In genomic region chr7:131945313-131945831, GRCh38 we compare ENCODE assay signal across 8 cellular contexts.
DNase-seq lines count a peak whose midpoint lies in the region; FAIRE-seq and TF ChIP-seq lines count a peak whose summit lies in the region.

No MANE protein-coding gene starts in this region.

- no peaks in the 10 kb centered on the region for H3K36me3 Mint-ChIP-seq in endothelial cell (ENCODE audit: low read depth, unreplicated experiment)

- peak overlapping the region; percentile 20; the same call in 1 of the 2 replicates for H2AFZ ChIP-seq in SK-N-SH (ENCODE audit: low read depth)

- POLR2A ChIA-PET in SK-N-SH (lab: Yijun Ruan, JAX) = interaction anchor here (1.2 kb wide), 1 partner anchor 633 kb away, joined by 4 read pairs; no protein-coding TSS in a partner anchor

- H3K27me3 ChIP-seq in SK-N-SH (ENCODE audit: insufficient read depth) (no peaks in the 10 kb centered on the region), tibial artery (peaks cover 0 to 33% of the 10 kb centered on the region in 2 donors)

- H4K20me1 ChIP-seq in SK-N-SH (ENCODE audit: insufficient read depth) = no peaks in the 10 kb centered on the region; the same call in 1 of the 2 replicates

- H3K36me3 ChIP-seq in SK-N-SH (replicated peaks in 1 of 2; ENCODE audit: control insufficient read depth in 1 of 2, insufficient read depth in 2 of 2, low read length in 1 of 2) (peaks cover 0 to 31% of the 10 kb centered on the region in 2 experiments), tibial artery (no peaks in the 10 kb centered on the region)

- in situ Hi-C loops in KBM-7 (cut with MboI; ENCODE audit: low pct_unique_long_range_greater_than_20kb, low sequenced_read_pairs) = no loop called here

- peak overlapping the region; percentile 47; the same call in 1 of the 2 replicates for H3K4me2 ChIP-seq in SK-N-SH

- TF ChIP-seq CTCF in SK-N-SH (IDR thresholded peaks at IDR 0.05) (peak; percentile 97), endothelial cell (IDR thresholded peaks at IDR 0.05; ENCODE audit: unreplicated experiment) (peak; percentile 81), tibial artery (IDR thresholded peaks at IDR 0.05) (peak; percentile 82 to 96)

- no peaks in the 10 kb centered on the region for H3K9me3 ChIP-seq in SK-N-SH
- H3K9me3 ChIP-seq in tibial artery = no peaks in the 10 kb centered on the region

- no peaks in the 10 kb centered on the region for H3K9me3 Mint-ChIP-seq in endothelial cell (ENCODE audit: unreplicated experiment)

- CTCF ChIA-PET in SK-N-SH (lab: Yijun Ruan, JAX) = interaction anchor here (0.6 to 9.2 kb wide), 149 partner anchors 10 to 1610 kb away, joined by 3 to 136 read pairs (median 4); partner anchors contain the start of gene PLXNA4

- H3K79me2 ChIP-seq in SK-N-SH (ENCODE audit: insufficient read depth) = no peaks in the 10 kb centered on the region

- H3F3A ChIP-seq in SK-N-SH (replicated peaks; ENCODE audit: insufficient read depth) = peaks cover 23% of the 10 kb centered on the region

- peak; percentile 95 for TF ChIP-seq RAD21 in SK-N-SH (IDR thresholded peaks at IDR 0.05; ENCODE audit: low read length)

- FAIRE-seq in GM12891 (lab: Jason Lieb, UNC) = no peak

- no peaks in the 10 kb centered on the region for H3K9me2 ChIP-seq in SK-N-SH

- TF ChIP-seq EP300 in SK-N-SH (IDR thresholded peaks at IDR 0.05; ENCODE audit: borderline replicate concordance in 1 of 2, low read depth in 1 of 2, low read length in 1 of 2) = no peak; a peak in 1 of 4 replicates

- H3K27me3 Mint-ChIP-seq in endothelial cell (ENCODE audit: unreplicated experiment) = peaks cover 1% of the 10 kb centered on the region

- H3K4me1 Mint-ChIP-seq in endothelial cell (ENCODE audit: unreplicated experiment) = no peaks in the 10 kb centered on the region

- H3K4me3 Mint-ChIP-seq in endothelial cell (ENCODE audit: unreplicated experiment) = no peak overlapping the region

- DNase-seq in AML-193 (lab: John Stamatoyannopoulos, UW) (peak; percentile 1), GM12891 (ENCODE audit: insufficient read length, low spot score) (peak; percentile 74), KBM-7 (peak; percentile 64), SK-N-SH (peak; percentile 93), endothelial cell (ENCODE audit: low spot score) (peak; percentile 82), mucosa of gallbladder (ENCODE audit: low spot score) (peak; percentile 31), tibial artery (peak in 1 of 2 donors; percentile 52), epidermal melanocyte (ENCODE audit: insufficient read length, low spot score) (no peak)

- H3K4me1 ChIP-seq in SK-N-SH (ENCODE audit: control insufficient read depth in 1 of 2, insufficient read depth in 2 of 2, low read depth in 1 of 2, low read length in 1 of 2) (peaks cover 13 to 30% of the 10 kb centered on the region in 2 experiments; a peak in 3 of 4 replicates), tibial artery (peaks cover 0 to 36% (median 25%) of the 10 kb centered on the region in 4 donors)

- intact Hi-C loops in tibial artery (cut with DNase I; ENCODE audit: low total_unique reads) = loop anchor here (10.0 kb wide), 2 partner anchors 209 to 639 kb away; no protein-coding TSS in a partner anchor

- H3K27ac Mint-ChIP-seq in endothelial cell (ENCODE audit: unreplicated experiment) = no peak overlapping the region

- 31% methylated on average over 24 of the region's 38 CpGs for WGBS in SK-N-SH (ENCODE audit: low lambda C conversion rate)

- H3K27ac ChIP-seq in SK-N-SH (ENCODE audit: low read depth in 2 of 2, low read length in 1 of 2) (peak overlapping the region in 1 of 2 experiments; percentile 31; a peak in 1 of 4 replicates), tibial artery (no peak overlapping the region)

- H3K4me3 ChIP-seq in SK-N-SH (ENCODE audit: low read depth in 2 of 2, low read length in 1 of 2) = peak overlapping the region; percentile 23 to 37
- H3K4me3 ChIP-seq in tibial artery = peak overlapping the region; percentile 21 to 44

- no peak for TF ChIP-seq POLR2A in GM12891 (IDR thresholded peaks at IDR 0.05; ENCODE audit: low read depth, low read length)

- peak overlapping the region; percentile 43 for H3K9ac ChIP-seq in SK-N-SH

TF ChIP-seq in GM12891, 5 proteins besides CTCF, POLR2A, EP300 and RAD21:
- no peak for TF ChIP-seq PAX5 (IDR thresholded peaks at IDR 0.05; ENCODE audit: insufficient read depth, low read length, severe bottlenecking)
- TF ChIP-seq SPI1 (IDR thresholded peaks at IDR 0.05; ENCODE audit: low read depth, low read length) = no peak
- TF ChIP-seq POU2F2 (IDR thresholded peaks at IDR 0.05; ENCODE audit: low read depth, low read length) = no peak
- TF ChIP-seq POLR2AphosphoS5 (IDR thresholded peaks at IDR 0.05; ENCODE audit: low read depth, low read length) = no peak
- no peak for TF ChIP-seq TAF1 (IDR thresholded peaks at IDR 0.05; ENCODE audit: low read depth, low read length)

TF ChIP-seq in SK-N-SH, 30 proteins besides CTCF, POLR2A, EP300 and RAD21:
- TF ChIP-seq NRF1 (IDR thresholded peaks at IDR 0.05; ENCODE audit: low read depth, low read length) (peak; percentile 6; the same call in 1 of the 2 replicates), ZBTB33 (IDR thresholded peaks at IDR 0.05; ENCODE audit: borderline replicate concordance, low read depth) (no peak), MAX (IDR thresholded peaks at IDR 0.05; ENCODE audit: low read depth) (peak; percentile 46; the same call in 1 of the 2 replicates), TEAD4 (IDR thresholded peaks at IDR 0.05; ENCODE audit: borderline replicate concordance, insufficient read depth) (0 out of 2 replicates have a peak, but pooled peaks have one; percentile 19), SMC3 (IDR thresholded peaks at IDR 0.05; ENCODE audit: low read depth, low read length) (peak; percentile 97)
